ENCODE assay signal across 8 cellular contexts in genomic region chr12:56007148-56007891, GRCh38. TPM values are rescaled to one million over a fixed set of nuclear protein-coding genes. Genes with fewer than 3 reads are reported as not detected.
DNase-seq lines count a peak whose midpoint lies in the region.

No MANE protein-coding gene starts in this region.

- H2AFZ ChIP-seq in GM23248: peak overlapping the region; percentile 96

- H3K4me2 ChIP-seq in GM23248 (ENCODE audit: unreplicated experiment): peak overlapping the region; percentile 79

- no peaks in the 10 kb centered on the region for H4K20me1 ChIP-seq in GM23248 (ENCODE audit: insufficient read depth)

- in situ Hi-C loops in GM23248 (cut with MboI): no loop called here

- 0 out of 2 replicates have a peak, but pooled peaks cover 6% of the 10 kb centered on the region for H3F3A ChIP-seq in GM23248 (ENCODE audit: insufficient read depth)

- H3K9me2 ChIP-seq in GM23248 (ENCODE audit: insufficient read depth): no peaks in the 10 kb centered on the region

- H3K27me3 ChIP-seq in GM23248 (replicated peaks; ENCODE audit: insufficient read depth): no peaks in the 10 kb centered on the region

- DNase-seq in DMS153 (lab: John Stamatoyannopoulos, UW): peak; percentile 76
- peak; percentile 92 for DNase-seq in GM23248
- DNase-seq in MV-4-11 (lab: John Stamatoyannopoulos, UW): peak; percentile 67
- peak; percentile 20 for DNase-seq in SK-N-MC (ENCODE audit: low read depth, low spot score)
- DNase-seq in activated naive CD4-positive, alpha-beta T cell treated with anti-CD3 and anti-CD28 coated beads, Interleukin-2, amount 50 U/mL, for 16 hours: peak; percentile 78
- peak; percentile 80 for DNase-seq in glomerular visceral epithelial cell (ENCODE audit: extremely low spot score)
- peak; percentile 33 to 94 (median 78) for DNase-seq in nucleus accumbens (lab: John Stamatoyannopoulos, UW)
- DNase-seq in substantia nigra (lab: John Stamatoyannopoulos, UW): peak; percentile 38 to 92 (median 81)

- H3K9me3 ChIP-seq in GM23248 (ENCODE audit: low read depth) (no peaks in the 10 kb centered on the region), SK-N-MC (ENCODE audit: low read depth, low read length) (no peaks in the 10 kb centered on the region)

- H3K79me2 ChIP-seq in GM23248 (ENCODE audit: insufficient read depth): no peaks in the 10 kb centered on the region

- H3K9ac ChIP-seq in GM23248: peak overlapping the region; percentile 77
- H3K9ac ChIP-seq in SK-N-MC (ENCODE audit: insufficient read length): no peak overlapping the region

- H3K4me3 ChIP-seq in GM23248: peak overlapping the region; percentile 72
- H3K4me3 ChIP-seq in SK-N-MC: peak overlapping the region; percentile 76

- H3K36me3 ChIP-seq in GM23248 (ENCODE audit: low read depth) (no peaks in the 10 kb centered on the region), SK-N-MC (ENCODE audit: insufficient read depth, low read length) (no peaks in the 10 kb centered on the region)

- 0 out of 2 replicates have a peak, but pooled peaks cover 6% of the 10 kb centered on the region for H3K4me1 ChIP-seq in GM23248 (ENCODE audit: insufficient read depth)

- 1 to 2% methylated on average over 22 to 47 of the region's 52 CpGs for WGBS in GM23248 (ENCODE audit: low coverage in 1 of 2, low lambda C conversion rate in 2 of 2, missing lambda C conversion rate in 2 of 2), 2 experiments

- no peak overlapping the region for H3K27ac ChIP-seq in GM23248
- H3K27ac ChIP-seq in SK-N-MC: no peak overlapping the region
- H3K27ac ChIP-seq in substantia nigra (ENCODE audit: low read depth, low read length, poor library complexity, severe bottlenecking): peak overlapping the region; percentile 87

RNA-seq across cellular contexts. Expression of gene SUOX, which starts 10.2 kb away (rescaled TPM):
- total RNA-seq in GM23248 (2014; rRNA removed; shearing (Covaris generic)): 10.2 and 19.1 TPM in 2 replicates
- polyA plus RNA-seq in GM23248 (2016; fragmentation: Nextera tagmentation; extraction: Ambion mirVana): 9.5 and 10.0 TPM in 2 replicates

RNA-seq across cellular contexts. Expression of gene IKZF4, which starts 13.5 kb away (rescaled TPM):
- total RNA-seq in GM23248 (2014; rRNA removed; shearing (Covaris generic)): 1.4 and 1.5 TPM in 2 replicates
- 0.99 and 1.1 TPM in 2 replicates for polyA plus RNA-seq in GM23248 (2016; fragmentation: Nextera tagmentation; extraction: Ambion mirVana)

RNA-seq across cellular contexts. Expression of gene RAB5B, which starts 33.4 kb away (rescaled TPM):
- total RNA-seq in GM23248 (2014; rRNA removed; shearing (Covaris generic)): 47.0 and 58.6 TPM in 2 replicates
- 65.8 and 66.6 TPM in 2 replicates for polyA plus RNA-seq in GM23248 (2016; fragmentation: Nextera tagmentation; extraction: Ambion mirVana)

RNA-seq across cellular contexts. Expression of gene RPS26, which starts 34.4 kb away (rescaled TPM):
- total RNA-seq in GM23248 (2014; rRNA removed; shearing (Covaris generic)): 332 and 1,155 TPM in 2 replicates
- 271 and 274 TPM in 2 replicates for polyA plus RNA-seq in GM23248 (2016; fragmentation: Nextera tagmentation; extraction: Ambion mirVana)

RNA-seq across cellular contexts. Expression of gene CDK2, which starts 40.7 kb away (rescaled TPM):
- total RNA-seq in GM23248 (2014; rRNA removed; shearing (Covaris generic)): 20.8 and 34.9 TPM in 2 replicates
- 16.2 and 16.6 TPM in 2 replicates for polyA plus RNA-seq in GM23248 (2016; fragmentation: Nextera tagmentation; extraction: Ambion mirVana)

Comparison
In these comparisons a context has a peak if more than half of its experiments do, and no peak if none do; other contexts are left out.
1. DNase-seq: peak in every context shown above with its lines; median percentile 92 in GM23248; 81 in substantia nigra; 80 in glomerular visceral epithelial cell; 78 in activated naive CD4-positive, alpha-beta T cell treated with anti-CD3 and anti-CD28 coated beads, Interleukin-2, amount 50 U/mL, for 16 hours; 78 in nucleus accumbens; 76 in DMS153; 67 in MV-4-11; 20 in SK-N-MC.